In genomic region chr19:39539165-39539518, GRCh38 we compare ENCODE assay signal across 1 cellular context.
TF ChIP-seq lines count a peak whose summit lies in the region.

No MANE protein-coding gene starts in this region.

TF ChIP-seq in HEK293, 187 proteins besides CTCF, POLR2A, EP300 and RAD21 (continued from another document and continues in another):
- TF ChIP-seq ZNF449 (tag by site-specific recombination; IDR thresholded peaks at IDR 0.05) (no peak), ZNF174 (tag by site-specific recombination; IDR thresholded peaks at IDR 0.05) (no peak), ZNF501 (tag by site-specific recombination; IDR thresholded peaks at IDR 0.05) (peak; percentile 72; the same call in 1 of the 2 replicates), ZNF555 (tag by site-specific recombination; conservative IDR thresholded peaks at IDR 0.05) (no peak), TSHZ1 (tag by site-specific recombination; IDR thresholded peaks at IDR 0.05; ENCODE audit: borderline replicate concordance) (no peak), ZNF398 (tag by site-specific recombination; IDR thresholded peaks at IDR 0.05) (peak; percentile 42), ZSCAN18 (tag by site-specific recombination; IDR thresholded peaks at IDR 0.05) (no peak), ZBTB44 (tag by site-specific recombination; IDR thresholded peaks at IDR 0.05) (peak; percentile 12; the same call in 1 of the 2 replicates), SCRT2 (tag by site-specific recombination; IDR thresholded peaks at IDR 0.05) (peak; percentile 81), PATZ1 (tag by site-specific recombination; IDR thresholded peaks at IDR 0.05) (0 out of 2 replicates have a peak, but pooled peaks have one; percentile 5), ZFP3 (tag by site-specific recombination; IDR thresholded peaks at IDR 0.05; ENCODE audit: low read depth) (0 out of 2 replicates have a peak, but pooled peaks have one; percentile 22), KLF10 (tag by site-specific recombination; IDR thresholded peaks at IDR 0.05) (0 out of 2 replicates have a peak, but pooled peaks have one; percentile 10), ZNF362 (tag by site-specific recombination; IDR thresholded peaks at IDR 0.05) (peak; percentile 87), GLIS1 (tag by site-specific recombination; IDR thresholded peaks at IDR 0.05) (0 out of 2 replicates have a peak, but pooled peaks have one; percentile 11), ZNF133 (tag by site-specific recombination; IDR thresholded peaks at IDR 0.05) (no peak), ZBTB17 (tag by site-specific recombination; IDR thresholded peaks at IDR 0.05) (0 out of 2 replicates have a peak, but pooled peaks have one; percentile 40), ZNF140 (tag by site-specific recombination; IDR thresholded peaks at IDR 0.05) (no peak), ZNF132 (tag by site-specific recombination; IDR thresholded peaks at IDR 0.05; ENCODE audit: borderline replicate concordance) (no peak), GFI1B (tag by site-specific recombination; IDR thresholded peaks at IDR 0.05) (no peak), ZNF354C (tag by site-specific recombination; IDR thresholded peaks at IDR 0.05; ENCODE audit: borderline replicate concordance, low read depth) (no peak), PRDM4 (tag by site-specific recombination; IDR thresholded peaks at IDR 0.05) (0 out of 2 replicates have a peak, but pooled peaks have one; percentile 17), ZNF596 (tag by site-specific recombination; IDR thresholded peaks at IDR 0.05) (no peak), ZNF184 (tag by site-specific recombination; IDR thresholded peaks at IDR 0.05) (no peak), WT1 (tag by site-specific recombination; IDR thresholded peaks at IDR 0.05) (0 out of 2 replicates have a peak, but pooled peaks have one; percentile 20), ZNF514 (tag by site-specific recombination; IDR thresholded peaks at IDR 0.05) (no peak), ZNF692 (tag by site-specific recombination; IDR thresholded peaks at IDR 0.05) (no peak; the same call in 1 of the 2 replicates), ZEB2 (tag by site-specific recombination; IDR thresholded peaks at IDR 0.05) (peak; percentile 76), ZNF704 (tag by site-specific recombination; IDR thresholded peaks at IDR 0.05) (no peak), ZNF366 (tag by site-specific recombination; conservative IDR thresholded peaks at IDR 0.05) (peak; percentile 60; the same call in 1 of the 2 replicates), ZNF513 (tag by site-specific recombination; IDR thresholded peaks at IDR 0.05) (no peak; the same call in 1 of the 2 replicates), ZNF426 (tag by site-specific recombination; IDR thresholded peaks at IDR 0.05) (no peak), ZFP69B (tag by site-specific recombination; IDR thresholded peaks at IDR 0.05) (0 out of 2 replicates have a peak, but pooled peaks have one; percentile 20)
